ENCODE assay signal across 1 cellular context in genomic region chr6:128508588-128509296, GRCh38.
TF ChIP-seq lines count a peak whose summit lies in the region.

No MANE protein-coding gene starts in this region.

TF ChIP-seq in HepG2, 621 proteins besides CTCF, POLR2A, EP300 and RAD21 (continued from another document and continues in another):
- TF ChIP-seq ZNF407 (CRISPR knock-in tag; IDR thresholded peaks at IDR 0.05; ENCODE audit: not compliant biosample characterization) (no peak), MAFK (conservative IDR thresholded peaks at IDR 0.05 in 1 of 2, IDR thresholded peaks at IDR 0.05 in 1 of 2; ENCODE audit: low read length in 2 of 2) (no peak), TBX2 (CRISPR knock-in tag; IDR thresholded peaks at IDR 0.05; ENCODE audit: borderline replicate concordance) (peak; percentile 58; the same call in 1 of the 2 replicates), MEIS1 (CRISPR knock-in tag; IDR thresholded peaks at IDR 0.05; ENCODE audit: borderline replicate concordance) (0 out of 2 replicates have a peak, but pooled peaks have one; percentile 41), ZNF672 (CRISPR knock-in tag; IDR thresholded peaks at IDR 0.05) (no peak), YEATS2 (CRISPR knock-in tag; IDR thresholded peaks at IDR 0.05; ENCODE audit: borderline replicate concordance) (no peak), XRCC5 (optimal IDR thresholded peaks at IDR 0.05; ENCODE audit: low read length) (no peak), ZNF335 (CRISPR knock-in tag; IDR thresholded peaks at IDR 0.05) (no peak), ZNF367 (CRISPR knock-in tag; IDR thresholded peaks at IDR 0.05; ENCODE audit: borderline replicate concordance) (no peak), GATA4 (IDR thresholded peaks at IDR 0.05; ENCODE audit: borderline replicate concordance, low read depth) (no peak), ZNF772 (CRISPR knock-in tag; IDR thresholded peaks at IDR 0.05) (no peak), FOXK2 (IDR thresholded peaks at IDR 0.05) (peak; percentile 68; the same call in 1 of the 2 replicates), CREBL2 (CRISPR knock-in tag; IDR thresholded peaks at IDR 0.05; ENCODE audit: borderline replicate concordance) (no peak), DRAP1 (CRISPR knock-in tag; IDR thresholded peaks at IDR 0.05) (peak; percentile 60; the same call in 1 of the 2 replicates), HES4 (CRISPR knock-in tag; IDR thresholded peaks at IDR 0.05; ENCODE audit: borderline replicate concordance) (no peak), RNF219 (CRISPR knock-in tag; IDR thresholded peaks at IDR 0.05) (peak; percentile 55; the same call in 1 of the 2 replicates), ZBTB37 (CRISPR knock-in tag; IDR thresholded peaks at IDR 0.05) (no peak), ATF4 (CRISPR knock-in tag; IDR thresholded peaks at IDR 0.05) (peak in 1 of 2 experiments; percentile 85; a peak in 2 of 4 replicates), SIN3A (IDR thresholded peaks at IDR 0.05; ENCODE audit: borderline replicate concordance, low read depth, low read length) (no peak), BCL6 (CRISPR knock-in tag; IDR thresholded peaks at IDR 0.05) (no peak; the same call in 1 of the 2 replicates), ZFP36L1 (CRISPR knock-in tag; IDR thresholded peaks at IDR 0.05) (no peak), MTA1 (CRISPR knock-in tag; IDR thresholded peaks at IDR 0.05; ENCODE audit: borderline replicate concordance) (no peak), KLF13 (CRISPR knock-in tag; IDR thresholded peaks at IDR 0.05) (no peak), ZNF350 (CRISPR knock-in tag; IDR thresholded peaks at IDR 0.05; ENCODE audit: borderline replicate concordance, low read depth) (0 out of 2 replicates have a peak, but pooled peaks have one; percentile 24), ZBTB26 (CRISPR knock-in tag; IDR thresholded peaks at IDR 0.05; ENCODE audit: borderline replicate concordance) (no peak), FOSL2 (CRISPR knock-in tag; IDR thresholded peaks at IDR 0.05) (peak; percentile 98), ELK4 (CRISPR knock-in tag; IDR thresholded peaks at IDR 0.05; ENCODE audit: borderline replicate concordance) (no peak), NCOA2 (CRISPR knock-in tag; IDR thresholded peaks at IDR 0.05) (peak; percentile 72), ZNF34 (CRISPR knock-in tag; IDR thresholded peaks at IDR 0.05; ENCODE audit: borderline replicate concordance) (no peak), ZNF432 (CRISPR knock-in tag; IDR thresholded peaks at IDR 0.05; ENCODE audit: borderline replicate concordance) (no peak), MAFG (CRISPR knock-in tag; IDR thresholded peaks at IDR 0.05) (no peak), THAP11 (CRISPR knock-in tag; IDR thresholded peaks at IDR 0.05) (peak; percentile 31; the same call in 1 of the 2 replicates), ZNF430 (CRISPR knock-in tag; IDR thresholded peaks at IDR 0.05) (no peak), ZC3H4 (CRISPR knock-in tag; IDR thresholded peaks at IDR 0.05; ENCODE audit: borderline replicate concordance) (no peak), ZNF232 (CRISPR knock-in tag; IDR thresholded peaks at IDR 0.05; ENCODE audit: borderline replicate concordance) (no peak), U2AF1 (optimal IDR thresholded peaks at IDR 0.05; ENCODE audit: low read depth, low read length) (no peak), ZNF414 (CRISPR knock-in tag; IDR thresholded peaks at IDR 0.05) (no peak; the same call in 1 of the 2 replicates), HMG20A (CRISPR knock-in tag; IDR thresholded peaks at IDR 0.05; ENCODE audit: borderline replicate concordance) (peak; percentile 48; the same call in 1 of the 2 replicates), ZFY (CRISPR knock-in tag; IDR thresholded peaks at IDR 0.05) (no peak), ZNF7 (CRISPR knock-in tag; IDR thresholded peaks at IDR 0.05) (no peak), PPARG (CRISPR knock-in tag; conservative IDR thresholded peaks at IDR 0.05) (0 out of 2 replicates have a peak, but pooled peaks have one; percentile 11), MED13 (CRISPR knock-in tag; IDR thresholded peaks at IDR 0.05) (no peak), ELF3 (CRISPR knock-in tag; IDR thresholded peaks at IDR 0.05) (peak; percentile 48; the same call in 1 of the 2 replicates), ZNF292 (CRISPR knock-in tag; IDR thresholded peaks at IDR 0.05; ENCODE audit: borderline replicate concordance, low read depth) (peak; percentile 72), ZNF121 (CRISPR knock-in tag; IDR thresholded peaks at IDR 0.05) (no peak), ZNF138 (CRISPR knock-in tag; IDR thresholded peaks at IDR 0.05; ENCODE audit: low read depth) (no peak), ZFP90 (CRISPR knock-in tag; IDR thresholded peaks at IDR 0.05; ENCODE audit: borderline replicate concordance) (no peak), SMAD3 (CRISPR knock-in tag; IDR thresholded peaks at IDR 0.05) (0 out of 2 replicates have a peak, but pooled peaks have one; percentile 37), REL (CRISPR knock-in tag; conservative IDR thresholded peaks at IDR 0.05) (no peak), FOXA1 (IDR thresholded peaks at IDR 0.05) (0 out of 2 replicates have a peak, but pooled peaks have one; percentile 43), FOXA1 (CRISPR knock-in tag; IDR thresholded peaks at IDR 0.05) (peak; percentile 53; the same call in 1 of the 2 replicates), NAIF1 (CRISPR knock-in tag; IDR thresholded peaks at IDR 0.05; ENCODE audit: borderline replicate concordance) (no peak)
